In the genomic region with DNA sequence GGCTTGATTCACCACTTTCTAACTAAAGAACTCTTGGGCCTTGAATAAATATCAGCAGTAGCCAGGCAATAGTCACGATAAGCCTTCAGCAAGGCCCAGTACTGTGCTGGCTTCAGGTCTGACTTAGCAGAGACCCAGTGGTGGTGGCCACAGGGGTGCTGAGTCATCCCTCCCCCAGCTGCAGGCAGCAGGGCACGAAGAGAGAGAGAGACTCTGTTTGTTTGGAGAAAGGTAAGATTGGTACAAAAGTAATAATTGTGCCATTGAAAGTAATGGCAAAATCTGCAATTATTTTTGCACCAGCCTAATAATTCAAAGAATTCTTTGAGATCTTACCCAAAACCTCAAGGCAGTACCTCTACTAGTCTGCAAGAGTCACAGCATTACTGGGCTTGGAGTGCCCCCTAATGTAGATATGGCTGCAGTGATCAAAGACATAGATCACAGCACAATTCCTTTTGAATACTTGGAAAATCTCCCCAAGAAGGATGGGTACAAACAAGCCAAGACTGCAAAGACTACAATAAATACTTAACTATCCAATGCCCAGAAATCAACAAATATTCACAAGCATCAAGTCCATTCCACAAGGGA, we compare ENCODE assay signal across 1 cellular context.
TF ChIP-seq lines count a peak whose summit lies in the region.

No MANE protein-coding gene starts in this region.

TF ChIP-seq in HepG2, 621 proteins besides CTCF, POLR2A, EP300 and RAD21 (continued from another document):
- TF ChIP-seq, protein P1, sequence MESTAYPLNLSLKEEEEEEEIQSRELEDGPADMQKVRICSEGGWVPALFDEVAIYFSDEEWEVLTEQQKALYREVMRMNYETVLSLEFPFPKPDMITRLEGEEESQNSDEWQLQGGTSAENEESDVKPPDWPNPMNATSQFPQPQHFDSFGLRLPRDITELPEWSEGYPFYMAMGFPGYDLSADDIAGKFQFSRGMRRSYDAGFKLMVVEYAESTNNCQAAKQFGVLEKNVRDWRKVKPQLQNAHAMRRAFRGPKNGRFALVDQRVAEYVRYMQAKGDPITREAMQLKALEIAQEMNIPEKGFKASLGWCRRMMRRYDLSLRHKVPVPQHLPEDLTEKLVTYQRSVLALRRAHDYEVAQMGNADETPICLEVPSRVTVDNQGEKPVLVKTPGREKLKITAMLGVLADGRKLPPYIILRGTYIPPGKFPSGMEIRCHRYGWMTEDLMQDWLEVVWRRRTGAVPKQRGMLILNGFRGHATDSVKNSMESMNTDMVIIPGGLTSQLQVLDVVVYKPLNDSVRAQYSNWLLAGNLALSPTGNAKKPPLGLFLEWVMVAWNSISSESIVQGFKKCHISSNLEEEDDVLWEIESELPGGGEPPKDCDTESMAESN (CRISPR knock-in tag; conservative IDR thresholded peaks at IDR 0.05), result no peak
- peak; percentile 54 for TF ChIP-seq STAG1 (CRISPR knock-in tag; IDR thresholded peaks at IDR 0.05)
- TF ChIP-seq HNF4A (CRISPR knock-in tag; IDR thresholded peaks at IDR 0.05), result no peak
- TF ChIP-seq NFE2L2 (IDR thresholded peaks at IDR 0.05; ENCODE audit: low read length), result peak; percentile 78; the same call in 1 of the 2 replicates
- TF ChIP-seq, protein P2, sequence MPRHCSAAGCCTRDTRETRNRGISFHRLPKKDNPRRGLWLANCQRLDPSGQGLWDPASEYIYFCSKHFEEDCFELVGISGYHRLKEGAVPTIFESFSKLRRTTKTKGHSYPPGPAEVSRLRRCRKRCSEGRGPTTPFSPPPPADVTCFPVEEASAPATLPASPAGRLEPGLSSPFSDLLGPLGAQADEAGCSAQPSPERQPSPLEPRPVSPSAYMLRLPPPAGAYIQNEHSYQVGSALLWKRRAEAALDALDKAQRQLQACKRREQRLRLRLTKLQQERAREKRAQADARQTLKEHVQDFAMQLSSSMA (CRISPR knock-in tag; IDR thresholded peaks at IDR 0.05), result no peak
- TF ChIP-seq, protein P3, sequence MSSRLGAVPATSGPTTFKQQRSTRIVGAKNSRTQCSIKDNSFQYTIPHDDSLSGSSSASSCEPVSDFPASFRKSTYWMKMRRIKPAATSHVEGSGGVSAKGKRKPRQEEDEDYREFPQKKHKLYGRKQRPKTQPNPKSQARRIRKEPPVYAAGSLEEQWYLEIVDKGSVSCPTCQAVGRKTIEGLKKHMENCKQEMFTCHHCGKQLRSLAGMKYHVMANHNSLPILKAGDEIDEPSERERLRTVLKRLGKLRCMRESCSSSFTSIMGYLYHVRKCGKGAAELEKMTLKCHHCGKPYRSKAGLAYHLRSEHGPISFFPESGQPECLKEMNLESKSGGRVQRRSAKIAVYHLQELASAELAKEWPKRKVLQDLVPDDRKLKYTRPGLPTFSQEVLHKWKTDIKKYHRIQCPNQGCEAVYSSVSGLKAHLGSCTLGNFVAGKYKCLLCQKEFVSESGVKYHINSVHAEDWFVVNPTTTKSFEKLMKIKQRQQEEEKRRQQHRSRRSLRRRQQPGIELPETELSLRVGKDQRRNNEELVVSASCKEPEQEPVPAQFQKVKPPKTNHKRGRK (CRISPR knock-in tag; IDR thresholded peaks at IDR 0.05), result no peak
- no peak for TF ChIP-seq AGO1 (IDR thresholded peaks at IDR 0.05; ENCODE audit: low read depth, low read length, poor library complexity, severe bottlenecking)
- TF ChIP-seq FOSL2 (CRISPR knock-in tag; IDR thresholded peaks at IDR 0.05), result 0 out of 2 replicates have a peak, but pooled peaks have one; percentile 15
- TF ChIP-seq, protein P4, sequence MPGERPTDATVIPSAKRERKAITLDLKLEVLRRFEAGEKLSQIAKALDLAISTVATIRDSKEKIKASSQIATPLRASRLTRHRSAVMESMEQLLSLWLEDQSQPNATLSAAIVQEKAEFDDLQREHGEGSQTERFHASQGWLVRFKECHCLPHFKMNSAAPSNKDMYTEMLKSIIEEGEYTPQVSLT (CRISPR knock-in tag; IDR thresholded peaks at IDR 0.05; ENCODE audit: borderline replicate concordance, low read depth), result no peak
- TF ChIP-seq HOXA5 (CRISPR knock-in tag; IDR thresholded peaks at IDR 0.05), result no peak
- no peak for TF ChIP-seq ZNF207 (IDR thresholded peaks at IDR 0.05; ENCODE audit: borderline replicate concordance)
- TF ChIP-seq, protein P5, sequence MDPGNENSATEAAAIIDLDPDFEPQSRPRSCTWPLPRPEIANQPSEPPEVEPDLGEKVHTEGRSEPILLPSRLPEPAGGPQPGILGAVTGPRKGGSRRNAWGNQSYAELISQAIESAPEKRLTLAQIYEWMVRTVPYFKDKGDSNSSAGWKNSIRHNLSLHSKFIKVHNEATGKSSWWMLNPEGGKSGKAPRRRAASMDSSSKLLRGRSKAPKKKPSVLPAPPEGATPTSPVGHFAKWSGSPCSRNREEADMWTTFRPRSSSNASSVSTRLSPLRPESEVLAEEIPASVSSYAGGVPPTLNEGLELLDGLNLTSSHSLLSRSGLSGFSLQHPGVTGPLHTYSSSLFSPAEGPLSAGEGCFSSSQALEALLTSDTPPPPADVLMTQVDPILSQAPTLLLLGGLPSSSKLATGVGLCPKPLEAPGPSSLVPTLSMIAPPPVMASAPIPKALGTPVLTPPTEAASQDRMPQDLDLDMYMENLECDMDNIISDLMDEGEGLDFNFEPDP (CRISPR knock-in tag; conservative IDR thresholded peaks at IDR 0.05), result no peak
- no peak for TF ChIP-seq ZNF160 (CRISPR knock-in tag; IDR thresholded peaks at IDR 0.05)
- TF ChIP-seq, protein P6, sequence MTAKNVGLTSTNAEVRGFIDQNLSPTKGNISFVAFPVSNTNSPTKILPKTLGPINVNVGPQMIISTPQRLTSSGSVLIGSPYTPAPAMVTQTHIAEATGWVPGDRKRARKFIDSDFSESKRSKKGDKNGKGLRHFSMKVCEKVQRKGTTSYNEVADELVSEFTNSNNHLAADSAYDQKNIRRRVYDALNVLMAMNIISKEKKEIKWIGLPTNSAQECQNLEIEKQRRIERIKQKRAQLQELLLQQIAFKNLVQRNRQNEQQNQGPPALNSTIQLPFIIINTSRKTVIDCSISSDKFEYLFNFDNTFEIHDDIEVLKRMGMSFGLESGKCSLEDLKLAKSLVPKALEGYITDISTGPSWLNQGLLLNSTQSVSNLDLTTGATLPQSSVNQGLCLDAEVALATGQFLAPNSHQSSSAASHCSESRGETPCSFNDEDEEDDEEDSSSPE (CRISPR knock-in tag; IDR thresholded peaks at IDR 0.05), result no peak
- TF ChIP-seq, protein P7, sequence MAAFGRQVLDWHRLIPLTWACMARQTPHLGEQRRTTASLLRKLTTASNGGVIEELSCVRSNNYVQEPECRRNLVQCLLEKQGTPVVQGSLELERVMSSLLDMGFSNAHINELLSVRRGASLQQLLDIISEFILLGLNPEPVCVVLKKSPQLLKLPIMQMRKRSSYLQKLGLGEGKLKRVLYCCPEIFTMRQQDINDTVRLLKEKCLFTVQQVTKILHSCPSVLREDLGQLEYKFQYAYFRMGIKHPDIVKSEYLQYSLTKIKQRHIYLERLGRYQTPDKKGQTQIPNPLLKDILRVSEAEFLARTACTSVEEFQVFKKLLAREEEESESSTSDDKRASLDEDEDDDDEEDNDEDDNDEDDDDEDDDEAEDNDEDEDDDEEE (CRISPR knock-in tag; IDR thresholded peaks at IDR 0.05), result no peak
- no peak for TF ChIP-seq AKAP8 (CRISPR knock-in tag; IDR thresholded peaks at IDR 0.05)
- TF ChIP-seq, protein P8, sequence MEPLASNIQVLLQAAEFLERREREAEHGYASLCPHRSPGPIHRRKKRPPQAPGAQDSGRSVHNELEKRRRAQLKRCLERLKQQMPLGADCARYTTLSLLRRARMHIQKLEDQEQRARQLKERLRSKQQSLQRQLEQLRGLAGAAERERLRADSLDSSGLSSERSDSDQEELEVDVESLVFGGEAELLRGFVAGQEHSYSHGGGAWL (CRISPR knock-in tag; IDR thresholded peaks at IDR 0.05), result no peak
- TF ChIP-seq, protein P9, sequence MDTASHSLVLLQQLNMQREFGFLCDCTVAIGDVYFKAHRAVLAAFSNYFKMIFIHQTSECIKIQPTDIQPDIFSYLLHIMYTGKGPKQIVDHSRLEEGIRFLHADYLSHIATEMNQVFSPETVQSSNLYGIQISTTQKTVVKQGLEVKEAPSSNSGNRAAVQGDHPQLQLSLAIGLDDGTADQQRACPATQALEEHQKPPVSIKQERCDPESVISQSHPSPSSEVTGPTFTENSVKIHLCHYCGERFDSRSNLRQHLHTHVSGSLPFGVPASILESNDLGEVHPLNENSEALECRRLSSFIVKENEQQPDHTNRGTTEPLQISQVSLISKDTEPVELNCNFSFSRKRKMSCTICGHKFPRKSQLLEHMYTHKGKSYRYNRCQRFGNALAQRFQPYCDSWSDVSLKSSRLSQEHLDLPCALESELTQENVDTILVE (CRISPR knock-in tag; IDR thresholded peaks at IDR 0.05), result no peak
